17 cellular contexts compared by ENCODE assay signal in the genomic region with DNA sequence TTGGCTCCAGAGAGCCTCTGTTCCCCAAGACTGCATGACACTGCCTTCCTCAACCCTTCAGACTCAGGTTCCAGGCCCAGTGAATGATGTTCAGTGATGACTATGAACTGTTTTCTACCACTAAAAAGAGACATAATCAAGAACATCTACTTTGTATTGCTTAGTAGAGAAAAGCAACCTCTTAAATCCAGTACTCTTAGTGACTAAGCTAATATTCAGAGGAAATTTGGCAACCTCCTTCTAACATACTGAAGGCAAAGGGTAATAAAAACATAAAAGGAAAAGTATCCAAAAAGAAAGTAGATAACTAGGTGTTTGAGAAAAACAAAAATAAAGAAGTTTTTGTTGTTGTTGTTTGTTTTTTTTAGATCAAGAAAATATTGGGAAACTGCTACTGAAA.
A peak's percentile ranks its signal among the peaks of the same experiment; 100 is the strongest.
DNase-seq lines count a peak whose midpoint lies in the region; FAIRE-seq and TF ChIP-seq lines count a peak whose summit lies in the region.
"Had no signal": no experiment of that assay in that cellular context is flagged by ENCODE, and none has a peak within 500 bp of the region (broad histone marks: within the 10 kb centered on the region; RNA-seq: fewer than 3 reads in every experiment).

No MANE protein-coding gene starts in this region.

- POLR2A ChIA-PET in OCI-LY7 (lab: Charles Lee) = interaction anchor here (1.7 kb wide), 1 partner anchor 12 kb away, joined by 9 read pairs; no protein-coding TSS in a partner anchor

- BruUV-seq in Calu3 (replicated peaks; lab: Mats Ljungman, UMichigan) = no TSS peak
- no TSS peak for BruUV-seq in OCI-LY7 (replicated peaks; lab: Mats Ljungman, UMichigan)

- no peak for FAIRE-seq in HTR-8/SVneo (lab: Jason Lieb, UNC)

- H3K4me1 ChIP-seq in colonic mucosa (no peaks in the 10 kb centered on the region), OCI-LY7 (ENCODE audit: insufficient read depth, low read length, poor library complexity, severe bottlenecking) (peaks cover 37% of the 10 kb centered on the region)

- H3K4me1 Mint-ChIP-seq in Calu3 (ENCODE audit: low read depth, unreplicated experiment) = peaks cover 42% of the 10 kb centered on the region
- H3K4me1 Mint-ChIP-seq in osteocyte (ENCODE audit: unreplicated experiment) = peaks cover 45% of the 10 kb centered on the region

- no peaks in the 10 kb centered on the region for H3K9me3 ChIP-seq in colonic mucosa
- H3K9me3 ChIP-seq in OCI-LY7 (ENCODE audit: low read length) = no peaks in the 10 kb centered on the region
- H3K9me3 ChIP-seq: suprapubic skin had no signal

- no peak for DNase-seq in Calu3
- DNase-seq in HT1080 (ENCODE audit: low read depth) = peak; percentile 22
- DNase-seq in colonic mucosa = no peak
- DNase-seq in osteocyte (ENCODE audit: extremely low spot score, unreplicated experiment) = no peak
- no peak for DNase-seq in NCI-H2227 (lab: John Stamatoyannopoulos, UW; ENCODE audit: unreplicated experiment)
- no peak for DNase-seq in OCI-LY7 (ENCODE audit: low spot score)
- DNase-seq in hippocampal formation (lab: John Stamatoyannopoulos, UW) = no peak
- DNase-seq in HTR-8/SVneo (ENCODE audit: insufficient read length, low spot score) = no peak
- DNase-seq: activated CD8-positive, alpha-beta memory T cell treated with anti-CD3 and anti-CD28 coated beads, Interleukin-2, amount 50 U/mL, for 48 hours; activated naive CD8-positive, alpha-beta T cell treated with anti-CD3 and anti-CD28 coated beads, Interleukin-2, amount 10 ng/mL, durations not matched to agents 7 days and 5 days; foreskin melanocyte; KBM-7; naive thymus-derived CD4-positive, alpha-beta T cell; NCI-H187 treated with DMSO at 0.1 percent for 48 hours had no signal

- H3K9me3 Mint-ChIP-seq in Calu3 (ENCODE audit: low read depth, unreplicated experiment) = no peaks in the 10 kb centered on the region
- H3K9me3 Mint-ChIP-seq in osteocyte (ENCODE audit: unreplicated experiment) = no peaks in the 10 kb centered on the region
- H3K9me3 Mint-ChIP-seq: dendritic cell treated with granulocyte-macrophage colony-stimulating factor and Interleukin-4, amounts not matched to agents 40 ng/mL and 50 ng/mL, for 4 days; naive thymus-derived CD4-positive, alpha-beta T cell had no signal

- H3K4me3 Mint-ChIP-seq in Calu3 (ENCODE audit: low read depth, unreplicated experiment) (no peak overlapping the region), osteocyte (ENCODE audit: unreplicated experiment) (no peak overlapping the region)
- H3K4me3 Mint-ChIP-seq: activated naive CD8-positive, alpha-beta T cell treated with anti-CD3 and anti-CD28 coated beads, Interleukin-2, amount 10 ng/mL, durations not matched to agents 7 days and 5 days; dendritic cell treated with granulocyte-macrophage colony-stimulating factor and Interleukin-4, amounts not matched to agents 40 ng/mL and 50 ng/mL, for 4 days; naive thymus-derived CD4-positive, alpha-beta T cell had no signal

- no peak overlapping the region for H3K9ac ChIP-seq in colonic mucosa (ENCODE audit: low read depth in 2 of 2, low read length in 2 of 2)

- no peaks in the 10 kb centered on the region for H3K9me2 ChIP-seq in OCI-LY7 (ENCODE audit: insufficient read depth, low read length)

- no peaks in the 10 kb centered on the region for H4K20me1 ChIP-seq in OCI-LY7 (ENCODE audit: insufficient read depth, low read length)

- CTCF ChIA-PET in Calu3 (lab: Charles Lee) = no interaction called here
- CTCF ChIA-PET in OCI-LY7 (lab: Charles Lee; ENCODE audit: unreplicated experiment) = no interaction called here

- H3K36me3 ChIP-seq in colonic mucosa (no peaks in the 10 kb centered on the region), OCI-LY7 (ENCODE audit: insufficient read depth, low read length) (no peaks in the 10 kb centered on the region; the same call in 1 of the 2 replicates)
- H3K36me3 ChIP-seq: suprapubic skin had no signal

- intact Hi-C loops in Calu3 (cut with micrococcal nuclease; ENCODE audit: unreplicated experiment) = no loop called here
- intact Hi-C loops in colonic mucosa (cut with DNase I) = loop anchor here (10.0 kb wide), 1 partner anchor 308 kb away; no protein-coding TSS in a partner anchor
- intact Hi-C loops in OCI-LY7 (cut with micrococcal nuclease; ENCODE audit: unreplicated experiment) = no loop called here

- no peak overlapping the region for H3K4me2 ChIP-seq in OCI-LY7 (ENCODE audit: low read length)

- H3K27ac ChIP-seq in colonic mucosa (peak overlapping the region; percentile 26), OCI-LY7 (ENCODE audit: low read depth, low read length, poor library complexity, severe bottlenecking) (no peak overlapping the region)
- H3K27ac ChIP-seq: suprapubic skin, VCaP had no signal

- no peaks in the 10 kb centered on the region for H3K79me2 ChIP-seq in OCI-LY7 (ENCODE audit: insufficient read depth, low read depth, low read length)

- no peak overlapping the region for H3K4me3 ChIP-seq in colonic mucosa
- no peak overlapping the region for H3K4me3 ChIP-seq in OCI-LY7 (ENCODE audit: low read depth, low read length, poor library complexity, severe bottlenecking)
- H3K4me3 ChIP-seq: suprapubic skin had no signal

- H3K27ac Mint-ChIP-seq in Calu3 (ENCODE audit: unreplicated experiment) = peak overlapping the region; percentile 57
- H3K27ac Mint-ChIP-seq in osteocyte (ENCODE audit: unreplicated experiment) = peak overlapping the region; percentile 83
- H3K27ac Mint-ChIP-seq: activated naive CD8-positive, alpha-beta T cell treated with anti-CD3 and anti-CD28 coated beads, Interleukin-2, amount 10 ng/mL, durations not matched to agents 7 days and 5 days; dendritic cell treated with granulocyte-macrophage colony-stimulating factor and Interleukin-4, amounts not matched to agents 40 ng/mL and 50 ng/mL, for 4 days; naive thymus-derived CD4-positive, alpha-beta T cell had no signal

- H3K27me3 Mint-ChIP-seq in Calu3 (ENCODE audit: unreplicated experiment) = no peaks in the 10 kb centered on the region
- H3K27me3 Mint-ChIP-seq in osteocyte (ENCODE audit: unreplicated experiment) = no peaks in the 10 kb centered on the region

- H3K27me3 ChIP-seq in colonic mucosa = no peaks in the 10 kb centered on the region
- H3K27me3 ChIP-seq: suprapubic skin had no signal

- TF ChIP-seq CTCF in Calu3 (IDR thresholded peaks at IDR 0.05; ENCODE audit: unreplicated experiment) (no peak), colonic mucosa (IDR thresholded peaks at IDR 0.05) (no peak), osteocyte (IDR thresholded peaks at IDR 0.05) (no peak), OCI-LY7 (conservative IDR thresholded peaks at IDR 0.05; ENCODE audit: low read length) (no peak)

- no peak overlapping the region for H2AFZ ChIP-seq in OCI-LY7 (ENCODE audit: low read length)

- H3K36me3 Mint-ChIP-seq in Calu3 (ENCODE audit: insufficient read depth, unreplicated experiment) (peaks cover 5% of the 10 kb centered on the region), osteocyte (ENCODE audit: unreplicated experiment) (no peaks in the 10 kb centered on the region)
- H3K36me3 Mint-ChIP-seq: activated naive CD8-positive, alpha-beta T cell treated with anti-CD3 and anti-CD28 coated beads, Interleukin-2, amount 10 ng/mL, durations not matched to agents 7 days and 5 days; naive thymus-derived CD4-positive, alpha-beta T cell had no signal
